Comparison of ENCODE assay signal across 2 cellular contexts in the genomic region with DNA sequence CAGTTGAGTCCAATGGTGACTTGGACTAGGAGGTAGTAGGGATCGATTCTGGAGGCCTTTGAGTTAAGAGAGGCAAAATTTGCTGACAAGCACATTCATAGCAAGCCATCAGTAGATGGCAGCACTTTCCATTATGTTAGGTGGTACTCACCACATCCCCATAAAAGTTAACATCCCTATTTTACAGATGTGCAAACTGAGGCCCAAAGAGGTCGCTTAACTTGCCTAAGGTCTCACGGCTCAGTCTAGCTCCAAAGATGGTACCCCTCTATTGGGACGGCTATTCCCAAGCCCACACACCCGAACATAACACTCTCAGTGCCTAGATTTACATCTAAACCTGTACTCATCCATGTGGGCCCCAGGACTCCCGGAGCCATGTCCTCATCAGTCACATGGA.
TF ChIP-seq lines count a peak whose summit lies in the region.

No MANE protein-coding gene starts in this region.

TF ChIP-seq in HCT116, 20 proteins besides CTCF, POLR2A, EP300 and RAD21:
- TF ChIP-seq POLR2AphosphoS5 (IDR thresholded peaks at IDR 0.05; ENCODE audit: low read depth, low read length) = no peak
- TF ChIP-seq ELF1 (IDR thresholded peaks at IDR 0.05; ENCODE audit: borderline replicate concordance, low read depth) = no peak
- no peak for TF ChIP-seq SP1 (IDR thresholded peaks at IDR 0.05; ENCODE audit: low read depth)
- TF ChIP-seq CBX3 (IDR thresholded peaks at IDR 0.05; ENCODE audit: low read depth) = peak; percentile 55; the same call in 1 of the 2 replicates
- TF ChIP-seq MAX (IDR thresholded peaks at IDR 0.05) = peak; percentile 33; the same call in 1 of the 2 replicates
TF ChIP-seq in HCT116: peak in this region for 2.

TF ChIP-seq in liver, 16 proteins besides CTCF, POLR2A, EP300 and RAD21:
- TF ChIP-seq JUND (IDR thresholded peaks at IDR 0.05) = no peak
- TF ChIP-seq FOXA2 (IDR thresholded peaks at IDR 0.05) = no peak
- no peak for TF ChIP-seq REST (IDR thresholded peaks at IDR 0.05)
- TF ChIP-seq MAX (IDR thresholded peaks at IDR 0.05) = no peak
- no peak for TF ChIP-seq HNF4A (conservative IDR thresholded peaks at IDR 0.05)
TF ChIP-seq in liver: peak in this region for 0.
